ENCODE assay signal across 1 cellular context in genomic region chr3:33704891-33705290, GRCh38.
TF ChIP-seq lines count a peak whose summit lies in the region.

No MANE protein-coding gene starts in this region.

TF ChIP-seq in GM12878, 131 proteins besides CTCF, POLR2A, EP300 and RAD21 (continued from another document):
- TF ChIP-seq SKIL (IDR thresholded peaks at IDR 0.05; ENCODE audit: low read depth, poor library complexity, severe bottlenecking) (no peak), TAF1 (IDR thresholded peaks at IDR 0.05; ENCODE audit: borderline replicate concordance, low read depth, low read length) (no peak), GABPA (IDR thresholded peaks at IDR 0.05; ENCODE audit: low read depth) (no peak), ATF3 (IDR thresholded peaks at IDR 0.05; ENCODE audit: borderline replicate concordance, extremely low read depth, low read depth, low read length) (no peak), FOXK2 (IDR thresholded peaks at IDR 0.05) (no peak)
- TF ChIP-seq, protein P1, sequence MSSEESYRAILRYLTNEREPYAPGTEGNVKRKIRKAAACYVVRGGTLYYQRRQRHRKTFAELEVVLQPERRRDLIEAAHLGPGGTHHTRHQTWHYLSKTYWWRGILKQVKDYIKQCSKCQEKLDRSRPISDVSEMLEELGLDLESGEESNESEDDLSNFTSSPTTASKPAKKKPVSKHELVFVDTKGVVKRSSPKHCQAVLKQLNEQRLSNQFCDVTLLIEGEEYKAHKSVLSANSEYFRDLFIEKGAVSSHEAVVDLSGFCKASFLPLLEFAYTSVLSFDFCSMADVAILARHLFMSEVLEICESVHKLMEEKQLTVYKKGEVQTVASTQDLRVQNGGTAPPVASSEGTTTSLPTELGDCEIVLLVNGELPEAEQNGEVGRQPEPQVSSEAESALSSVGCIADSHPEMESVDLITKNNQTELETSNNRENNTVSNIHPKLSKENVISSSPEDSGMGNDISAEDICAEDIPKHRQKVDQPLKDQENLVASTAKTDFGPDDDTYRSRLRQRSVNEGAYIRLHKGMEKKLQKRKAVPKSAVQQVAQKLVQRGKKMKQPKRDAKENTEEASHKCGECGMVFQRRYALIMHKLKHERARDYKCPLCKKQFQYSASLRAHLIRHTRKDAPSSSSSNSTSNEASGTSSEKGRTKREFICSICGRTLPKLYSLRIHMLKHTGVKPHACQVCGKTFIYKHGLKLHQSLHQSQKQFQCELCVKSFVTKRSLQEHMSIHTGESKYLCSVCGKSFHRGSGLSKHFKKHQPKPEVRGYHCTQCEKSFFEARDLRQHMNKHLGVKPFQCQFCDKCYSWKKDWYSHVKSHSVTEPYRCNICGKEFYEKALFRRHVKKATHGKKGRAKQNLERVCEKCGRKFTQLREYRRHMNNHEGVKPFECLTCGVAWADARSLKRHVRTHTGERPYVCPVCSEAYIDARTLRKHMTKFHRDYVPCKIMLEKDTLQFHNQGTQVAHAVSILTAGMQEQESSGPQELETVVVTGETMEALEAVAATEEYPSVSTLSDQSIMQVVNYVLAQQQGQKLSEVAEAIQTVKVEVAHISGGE (CRISPR knock-in tag; IDR thresholded peaks at IDR 0.05) = no peak
